In the genomic region with DNA sequence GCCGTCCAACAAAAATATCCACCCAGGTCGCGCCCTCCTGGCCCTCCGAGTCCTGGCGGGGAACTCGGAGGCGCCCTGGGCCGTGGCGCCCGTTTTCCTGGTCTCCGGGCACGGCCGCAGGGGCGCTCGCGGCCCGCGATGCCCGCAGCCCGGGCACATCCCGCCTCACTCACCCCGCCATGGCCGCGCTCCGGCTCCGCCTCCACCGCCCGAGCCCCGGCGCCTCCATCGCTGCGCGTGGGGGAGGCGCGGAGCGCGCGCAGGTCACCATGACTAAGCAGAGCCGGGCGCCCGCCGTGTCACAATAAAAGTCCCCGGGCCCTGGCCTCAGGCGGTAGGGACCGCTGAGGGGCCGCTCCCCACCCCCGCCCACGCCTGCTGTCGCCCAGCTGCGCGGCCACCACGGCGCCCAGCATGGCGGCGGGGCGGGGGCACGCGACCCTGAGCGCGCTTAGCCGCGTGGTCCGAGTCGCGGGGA, we compare ENCODE assay signal across 1 cellular context.
TF ChIP-seq lines count a peak whose summit lies in the region.

No MANE protein-coding gene starts in this region.

TF ChIP-seq in HepG2, 621 proteins besides CTCF, POLR2A, EP300 and RAD21 (continues in another document):
- TF ChIP-seq, protein P1, sequence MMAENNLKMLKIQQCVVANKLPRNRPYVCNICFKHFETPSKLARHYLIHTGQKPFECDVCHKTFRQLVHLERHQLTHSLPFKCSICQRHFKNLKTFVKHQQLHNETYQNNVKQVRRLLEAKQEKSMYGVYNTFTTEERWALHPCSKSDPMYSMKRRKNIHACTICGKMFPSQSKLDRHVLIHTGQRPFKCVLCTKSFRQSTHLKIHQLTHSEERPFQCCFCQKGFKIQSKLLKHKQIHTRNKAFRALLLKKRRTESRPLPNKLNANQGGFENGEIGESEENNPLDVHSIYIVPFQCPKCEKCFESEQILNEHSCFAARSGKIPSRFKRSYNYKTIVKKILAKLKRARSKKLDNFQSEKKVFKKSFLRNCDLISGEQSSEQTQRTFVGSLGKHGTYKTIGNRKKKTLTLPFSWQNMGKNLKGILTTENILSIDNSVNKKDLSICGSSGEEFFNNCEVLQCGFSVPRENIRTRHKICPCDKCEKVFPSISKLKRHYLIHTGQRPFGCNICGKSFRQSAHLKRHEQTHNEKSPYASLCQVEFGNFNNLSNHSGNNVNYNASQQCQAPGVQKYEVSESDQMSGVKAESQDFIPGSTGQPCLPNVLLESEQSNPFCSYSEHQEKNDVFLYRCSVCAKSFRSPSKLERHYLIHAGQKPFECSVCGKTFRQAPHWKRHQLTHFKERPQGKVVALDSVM (CRISPR knock-in tag; IDR thresholded peaks at IDR 0.05) = peak; percentile 63
- TF ChIP-seq TCF12 (IDR thresholded peaks at IDR 0.05) = no peak
- peak; percentile 87 for TF ChIP-seq TCF12 (CRISPR knock-in tag; IDR thresholded peaks at IDR 0.05)
- TF ChIP-seq KDM2A (CRISPR knock-in tag; IDR thresholded peaks at IDR 0.05; ENCODE audit: borderline replicate concordance, low read depth) = peak; percentile 59; the same call in 1 of the 2 replicates
- TF ChIP-seq ZFP82 (CRISPR knock-in tag; IDR thresholded peaks at IDR 0.05; ENCODE audit: borderline replicate concordance) = no peak
- TF ChIP-seq MZF1 (CRISPR knock-in tag; IDR thresholded peaks at IDR 0.05; ENCODE audit: borderline replicate concordance) = no peak
- no peak for TF ChIP-seq SMARCE1 (IDR thresholded peaks at IDR 0.05; ENCODE audit: borderline replicate concordance)
- TF ChIP-seq POLR2G (IDR thresholded peaks at IDR 0.05; ENCODE audit: low read depth, low read length) = peak; percentile 85
- peak; percentile 59; the same call in 1 of the 2 replicates for TF ChIP-seq MXD4 (CRISPR knock-in tag; IDR thresholded peaks at IDR 0.05)
- TF ChIP-seq, protein P2, sequence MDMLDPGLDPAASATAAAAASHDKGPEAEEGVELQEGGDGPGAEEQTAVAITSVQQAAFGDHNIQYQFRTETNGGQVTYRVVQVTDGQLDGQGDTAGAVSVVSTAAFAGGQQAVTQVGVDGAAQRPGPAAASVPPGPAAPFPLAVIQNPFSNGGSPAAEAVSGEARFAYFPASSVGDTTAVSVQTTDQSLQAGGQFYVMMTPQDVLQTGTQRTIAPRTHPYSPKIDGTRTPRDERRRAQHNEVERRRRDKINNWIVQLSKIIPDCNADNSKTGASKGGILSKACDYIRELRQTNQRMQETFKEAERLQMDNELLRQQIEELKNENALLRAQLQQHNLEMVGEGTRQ (IDR thresholded peaks at IDR 0.05; ENCODE audit: low read depth, low read length) = no peak
- TF ChIP-seq, protein P2 (CRISPR knock-in tag; IDR thresholded peaks at IDR 0.05; ENCODE audit: borderline replicate concordance) = no peak
- no peak for TF ChIP-seq ARNT (IDR thresholded peaks at IDR 0.05)
- TF ChIP-seq, protein P3, sequence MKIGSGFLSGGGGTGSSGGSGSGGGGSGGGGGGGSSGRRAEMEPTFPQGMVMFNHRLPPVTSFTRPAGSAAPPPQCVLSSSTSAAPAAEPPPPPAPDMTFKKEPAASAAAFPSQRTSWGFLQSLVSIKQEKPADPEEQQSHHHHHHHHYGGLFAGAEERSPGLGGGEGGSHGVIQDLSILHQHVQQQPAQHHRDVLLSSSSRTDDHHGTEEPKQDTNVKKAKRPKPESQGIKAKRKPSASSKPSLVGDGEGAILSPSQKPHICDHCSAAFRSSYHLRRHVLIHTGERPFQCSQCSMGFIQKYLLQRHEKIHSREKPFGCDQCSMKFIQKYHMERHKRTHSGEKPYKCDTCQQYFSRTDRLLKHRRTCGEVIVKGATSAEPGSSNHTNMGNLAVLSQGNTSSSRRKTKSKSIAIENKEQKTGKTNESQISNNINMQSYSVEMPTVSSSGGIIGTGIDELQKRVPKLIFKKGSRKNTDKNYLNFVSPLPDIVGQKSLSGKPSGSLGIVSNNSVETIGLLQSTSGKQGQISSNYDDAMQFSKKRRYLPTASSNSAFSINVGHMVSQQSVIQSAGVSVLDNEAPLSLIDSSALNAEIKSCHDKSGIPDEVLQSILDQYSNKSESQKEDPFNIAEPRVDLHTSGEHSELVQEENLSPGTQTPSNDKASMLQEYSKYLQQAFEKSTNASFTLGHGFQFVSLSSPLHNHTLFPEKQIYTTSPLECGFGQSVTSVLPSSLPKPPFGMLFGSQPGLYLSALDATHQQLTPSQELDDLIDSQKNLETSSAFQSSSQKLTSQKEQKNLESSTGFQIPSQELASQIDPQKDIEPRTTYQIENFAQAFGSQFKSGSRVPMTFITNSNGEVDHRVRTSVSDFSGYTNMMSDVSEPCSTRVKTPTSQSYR (CRISPR knock-in tag; IDR thresholded peaks at IDR 0.05; ENCODE audit: borderline replicate concordance) = peak; percentile 88
- peak; percentile 72; the same call in 1 of the 2 replicates for TF ChIP-seq ZIK1 (CRISPR knock-in tag; IDR thresholded peaks at IDR 0.05; ENCODE audit: borderline replicate concordance, low read depth)
- TF ChIP-seq, protein P4, sequence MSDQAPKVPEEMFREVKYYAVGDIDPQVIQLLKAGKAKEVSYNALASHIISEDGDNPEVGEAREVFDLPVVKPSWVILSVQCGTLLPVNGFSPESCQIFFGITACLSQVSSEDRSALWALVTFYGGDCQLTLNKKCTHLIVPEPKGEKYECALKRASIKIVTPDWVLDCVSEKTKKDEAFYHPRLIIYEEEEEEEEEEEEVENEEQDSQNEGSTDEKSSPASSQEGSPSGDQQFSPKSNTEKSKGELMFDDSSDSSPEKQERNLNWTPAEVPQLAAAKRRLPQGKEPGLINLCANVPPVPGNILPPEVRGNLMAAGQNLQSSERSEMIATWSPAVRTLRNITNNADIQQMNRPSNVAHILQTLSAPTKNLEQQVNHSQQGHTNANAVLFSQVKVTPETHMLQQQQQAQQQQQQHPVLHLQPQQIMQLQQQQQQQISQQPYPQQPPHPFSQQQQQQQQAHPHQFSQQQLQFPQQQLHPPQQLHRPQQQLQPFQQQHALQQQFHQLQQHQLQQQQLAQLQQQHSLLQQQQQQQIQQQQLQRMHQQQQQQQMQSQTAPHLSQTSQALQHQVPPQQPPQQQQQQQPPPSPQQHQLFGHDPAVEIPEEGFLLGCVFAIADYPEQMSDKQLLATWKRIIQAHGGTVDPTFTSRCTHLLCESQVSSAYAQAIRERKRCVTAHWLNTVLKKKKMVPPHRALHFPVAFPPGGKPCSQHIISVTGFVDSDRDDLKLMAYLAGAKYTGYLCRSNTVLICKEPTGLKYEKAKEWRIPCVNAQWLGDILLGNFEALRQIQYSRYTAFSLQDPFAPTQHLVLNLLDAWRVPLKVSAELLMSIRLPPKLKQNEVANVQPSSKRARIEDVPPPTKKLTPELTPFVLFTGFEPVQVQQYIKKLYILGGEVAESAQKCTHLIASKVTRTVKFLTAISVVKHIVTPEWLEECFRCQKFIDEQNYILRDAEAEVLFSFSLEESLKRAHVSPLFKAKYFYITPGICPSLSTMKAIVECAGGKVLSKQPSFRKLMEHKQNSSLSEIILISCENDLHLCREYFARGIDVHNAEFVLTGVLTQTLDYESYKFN (CRISPR knock-in tag; conservative IDR thresholded peaks at IDR 0.05) = peak; percentile 45; the same call in 1 of the 2 replicates
- TF ChIP-seq SP4 (CRISPR knock-in tag; IDR thresholded peaks at IDR 0.05) = peak; percentile 81
- peak; percentile 51; the same call in 1 of the 2 replicates for TF ChIP-seq ZNF839 (CRISPR knock-in tag; IDR thresholded peaks at IDR 0.05; ENCODE audit: borderline replicate concordance)
- no peak; the same call in 1 of the 2 replicates for TF ChIP-seq ZNF780A (CRISPR knock-in tag; IDR thresholded peaks at IDR 0.05)
- TF ChIP-seq, protein P5, sequence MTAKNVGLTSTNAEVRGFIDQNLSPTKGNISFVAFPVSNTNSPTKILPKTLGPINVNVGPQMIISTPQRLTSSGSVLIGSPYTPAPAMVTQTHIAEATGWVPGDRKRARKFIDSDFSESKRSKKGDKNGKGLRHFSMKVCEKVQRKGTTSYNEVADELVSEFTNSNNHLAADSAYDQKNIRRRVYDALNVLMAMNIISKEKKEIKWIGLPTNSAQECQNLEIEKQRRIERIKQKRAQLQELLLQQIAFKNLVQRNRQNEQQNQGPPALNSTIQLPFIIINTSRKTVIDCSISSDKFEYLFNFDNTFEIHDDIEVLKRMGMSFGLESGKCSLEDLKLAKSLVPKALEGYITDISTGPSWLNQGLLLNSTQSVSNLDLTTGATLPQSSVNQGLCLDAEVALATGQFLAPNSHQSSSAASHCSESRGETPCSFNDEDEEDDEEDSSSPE (CRISPR knock-in tag; IDR thresholded peaks at IDR 0.05) = peak; percentile 83
- TF ChIP-seq MAFK (conservative IDR thresholded peaks at IDR 0.05 in 1 of 2, IDR thresholded peaks at IDR 0.05 in 1 of 2; ENCODE audit: low read length in 2 of 2) = peak; percentile 70 to 89
- TF ChIP-seq SKI (IDR thresholded peaks at IDR 0.05; ENCODE audit: partially characterized antibody) = peak; percentile 73
- TF ChIP-seq SNAI1 (CRISPR knock-in tag; IDR thresholded peaks at IDR 0.05; ENCODE audit: borderline replicate concordance) = no peak
- no peak for TF ChIP-seq ZBTB7B (CRISPR knock-in tag; IDR thresholded peaks at IDR 0.05)
- TF ChIP-seq EED (CRISPR knock-in tag; IDR thresholded peaks at IDR 0.05) = peak; percentile 59; the same call in 1 of the 2 replicates
- TF ChIP-seq, protein P6, sequence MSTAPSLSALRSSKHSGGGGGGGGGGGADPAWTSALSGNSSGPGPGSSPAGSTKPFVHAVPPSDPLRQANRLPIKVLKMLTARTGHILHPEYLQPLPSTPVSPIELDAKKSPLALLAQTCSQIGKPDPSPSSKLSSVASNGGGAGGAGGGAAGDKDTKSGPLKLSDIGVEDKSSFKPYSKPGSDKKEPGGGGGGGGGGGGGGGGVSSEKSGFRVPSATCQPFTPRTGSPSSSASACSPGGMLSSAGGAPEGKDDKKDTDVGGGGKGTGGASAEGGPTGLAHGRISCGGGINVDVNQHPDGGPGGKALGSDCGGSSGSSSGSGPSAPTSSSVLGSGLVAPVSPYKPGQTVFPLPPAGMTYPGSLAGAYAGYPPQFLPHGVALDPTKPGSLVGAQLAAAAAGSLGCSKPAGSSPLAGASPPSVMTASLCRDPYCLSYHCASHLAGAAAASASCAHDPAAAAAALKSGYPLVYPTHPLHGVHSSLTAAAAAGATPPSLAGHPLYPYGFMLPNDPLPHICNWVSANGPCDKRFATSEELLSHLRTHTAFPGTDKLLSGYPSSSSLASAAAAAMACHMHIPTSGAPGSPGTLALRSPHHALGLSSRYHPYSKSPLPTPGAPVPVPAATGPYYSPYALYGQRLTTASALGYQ (CRISPR knock-in tag; IDR thresholded peaks at IDR 0.05) = peak; percentile 65
- TF ChIP-seq, protein P7, sequence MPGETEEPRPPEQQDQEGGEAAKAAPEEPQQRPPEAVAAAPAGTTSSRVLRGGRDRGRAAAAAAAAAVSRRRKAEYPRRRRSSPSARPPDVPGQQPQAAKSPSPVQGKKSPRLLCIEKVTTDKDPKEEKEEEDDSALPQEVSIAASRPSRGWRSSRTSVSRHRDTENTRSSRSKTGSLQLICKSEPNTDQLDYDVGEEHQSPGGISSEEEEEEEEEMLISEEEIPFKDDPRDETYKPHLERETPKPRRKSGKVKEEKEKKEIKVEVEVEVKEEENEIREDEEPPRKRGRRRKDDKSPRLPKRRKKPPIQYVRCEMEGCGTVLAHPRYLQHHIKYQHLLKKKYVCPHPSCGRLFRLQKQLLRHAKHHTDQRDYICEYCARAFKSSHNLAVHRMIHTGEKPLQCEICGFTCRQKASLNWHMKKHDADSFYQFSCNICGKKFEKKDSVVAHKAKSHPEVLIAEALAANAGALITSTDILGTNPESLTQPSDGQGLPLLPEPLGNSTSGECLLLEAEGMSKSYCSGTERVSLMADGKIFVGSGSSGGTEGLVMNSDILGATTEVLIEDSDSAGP (CRISPR knock-in tag; IDR thresholded peaks at IDR 0.05; ENCODE audit: borderline replicate concordance) = peak; percentile 50; the same call in 1 of the 2 replicates
- TF ChIP-seq SOX5 (CRISPR knock-in tag; IDR thresholded peaks at IDR 0.05; ENCODE audit: borderline replicate concordance) = peak; percentile 42; the same call in 1 of the 2 replicates
- TF ChIP-seq SCMH1 (CRISPR knock-in tag; IDR thresholded peaks at IDR 0.05; ENCODE audit: borderline replicate concordance) = no peak
- no peak for TF ChIP-seq PITX1 (CRISPR knock-in tag; IDR thresholded peaks at IDR 0.05)
- peak; percentile 76 for TF ChIP-seq TAF1 (CRISPR knock-in tag; IDR thresholded peaks at IDR 0.05)
- peak; percentile 45; the same call in 1 of the 2 replicates for TF ChIP-seq JUND (CRISPR knock-in tag; IDR thresholded peaks at IDR 0.05)
- TF ChIP-seq JDP2 (CRISPR knock-in tag; IDR thresholded peaks at IDR 0.05; ENCODE audit: borderline replicate concordance) = peak; percentile 57; the same call in 1 of the 2 replicates
- TF ChIP-seq TCF7 (IDR thresholded peaks at IDR 0.05; ENCODE audit: low read depth) = no peak
- peak; percentile 41; the same call in 1 of the 2 replicates for TF ChIP-seq IRF2 (CRISPR knock-in tag; IDR thresholded peaks at IDR 0.05)
- peak; percentile 67; the same call in 1 of the 2 replicates for TF ChIP-seq ZNF841 (CRISPR knock-in tag; IDR thresholded peaks at IDR 0.05; ENCODE audit: borderline replicate concordance)
- no peak for TF ChIP-seq XBP1 (CRISPR knock-in tag; IDR thresholded peaks at IDR 0.05)
- TF ChIP-seq FLYWCH1 (CRISPR knock-in tag; IDR thresholded peaks at IDR 0.05) = 0 out of 2 replicates have a peak, but pooled peaks have one; percentile 47
- no peak for TF ChIP-seq MTF2 (CRISPR knock-in tag; IDR thresholded peaks at IDR 0.05; ENCODE audit: borderline replicate concordance)
- TF ChIP-seq MYNN (CRISPR knock-in tag; IDR thresholded peaks at IDR 0.05; ENCODE audit: low read depth) = peak; percentile 100
- TF ChIP-seq CBX2 (IDR thresholded peaks at IDR 0.05; ENCODE audit: low read depth, low read length) = no peak
- no peak for TF ChIP-seq CBX2 (CRISPR knock-in tag; IDR thresholded peaks at IDR 0.05; ENCODE audit: low read depth)
- peak; percentile 23; the same call in 1 of the 2 replicates for TF ChIP-seq NFYB (CRISPR knock-in tag; IDR thresholded peaks at IDR 0.05)
- TF ChIP-seq ZFAT (CRISPR knock-in tag; conservative IDR thresholded peaks at IDR 0.05) = no peak
